Comparison of ENCODE assay signal across 30 cellular contexts in genomic region chr9:134929560-134930158, GRCh38. TPM values are rescaled to one million over a fixed set of nuclear protein-coding genes. Genes with fewer than 3 reads are reported as not detected.
DNase-seq lines count a peak whose midpoint lies in the region; ATAC-seq and TF ChIP-seq lines count a peak whose summit lies in the region.
"Had no signal": no experiment of that assay in that cellular context is flagged by ENCODE, and none has a peak within 500 bp of the region (broad histone marks: within the 10 kb centered on the region; RNA-seq: fewer than 3 reads in every experiment).

No MANE protein-coding gene starts in this region.

- H3K9me3 Mint-ChIP-seq in activated naive CD4-positive, alpha-beta T cell treated with anti-CD3 and anti-CD28 coated beads, Interleukin-2, amount 50 U/mL, for 24 hours: no peaks in the 10 kb centered on the region
- H3K9me3 Mint-ChIP-seq in stimulated activated naive B cell treated with anti-CD40 and anti-IgM and Interleukin-4, amounts not matched to agents 10 μg/mL and 1 μg/mL and 100 μg/mL, for 72 hours: no peaks in the 10 kb centered on the region
- H3K9me3 Mint-ChIP-seq: activated naive CD8-positive, alpha-beta T cell treated with anti-CD3 and anti-CD28 coated beads, Interleukin-2, amount 10 ng/mL, durations not matched to agents 7 days and 5 days; stimulated activated naive CD8-positive, alpha-beta T cell treated with anti-CD3 and anti-CD28 coated beads, Interleukin-15, Interleukin-2, amounts not matched to agents 100 ng/mL and 50 ng/mL, for 24 hours; T-helper 1 cell treated with Interleukin-12 subunit alpha and Interleukin-12 subunit beta and Interleukin-4 antibody, amounts not matched to agents 30 μg/mL and 1 μg/mL, for 36 hours had no signal

- peak overlapping the region; percentile 98 for H3K27ac ChIP-seq in OCI-LY1 (ENCODE audit: low read depth, low read length, poor library complexity, severe bottlenecking)
- H3K27ac ChIP-seq: 22Rv1, prostate gland, tibial artery had no signal

- no peaks in the 10 kb centered on the region for H3K36me3 Mint-ChIP-seq in activated naive CD4-positive, alpha-beta T cell treated with anti-CD3 and anti-CD28 coated beads, Interleukin-2, amount 50 U/mL, for 24 hours
- no peaks in the 10 kb centered on the region for H3K36me3 Mint-ChIP-seq in stimulated activated naive B cell treated with anti-CD40 and anti-IgM and Interleukin-4, amounts not matched to agents 10 μg/mL and 1 μg/mL and 100 μg/mL, for 72 hours
- H3K36me3 Mint-ChIP-seq: activated naive CD8-positive, alpha-beta T cell treated with anti-CD3 and anti-CD28 coated beads, Interleukin-2, amount 10 ng/mL, durations not matched to agents 7 days and 5 days had no signal

- H4K20me1 ChIP-seq in OCI-LY1 (ENCODE audit: insufficient read depth, low read length): no peaks in the 10 kb centered on the region

- no peaks in the 10 kb centered on the region for H3K79me2 ChIP-seq in OCI-LY1 (ENCODE audit: insufficient read depth, low read length)

- peak overlapping the region; percentile 54 for H3K4me2 ChIP-seq in OCI-LY1 (ENCODE audit: low read length)

- H3K9me2 ChIP-seq in OCI-LY1 (ENCODE audit: low read depth, low read length): no peaks in the 10 kb centered on the region

- H3K4me1 ChIP-seq in OCI-LY1 (ENCODE audit: insufficient read depth, low read length, severe bottlenecking): peaks cover 62% of the 10 kb centered on the region
- H3K4me1 ChIP-seq: prostate gland, tibial artery had no signal

- H3K9me3 ChIP-seq in OCI-LY1 (ENCODE audit: low read length): no peaks in the 10 kb centered on the region
- H3K9me3 ChIP-seq: prostate gland, tibial artery had no signal

- H3K27me3 Mint-ChIP-seq in activated naive CD4-positive, alpha-beta T cell treated with anti-CD3 and anti-CD28 coated beads, Interleukin-2, amount 50 U/mL, for 24 hours: peaks cover 11% of the 10 kb centered on the region
- peaks cover 16 to 32% of the 10 kb centered on the region in 2 donors for H3K27me3 Mint-ChIP-seq in stimulated activated naive B cell treated with anti-CD40 and anti-IgM and Interleukin-4, amounts not matched to agents 10 μg/mL and 1 μg/mL and 100 μg/mL, for 72 hours

- no peak for TF ChIP-seq CTCF in OCI-LY1 (IDR thresholded peaks at IDR 0.05; ENCODE audit: low read length)

- H3F3A ChIP-seq in OCI-LY1 (ENCODE audit: insufficient read depth, low read length): no peaks in the 10 kb centered on the region

- H3K4me1 Mint-ChIP-seq in activated naive CD4-positive, alpha-beta T cell treated with anti-CD3 and anti-CD28 coated beads, Interleukin-2, amount 50 U/mL, for 24 hours: no peaks in the 10 kb centered on the region
- peaks cover 53 to 72% of the 10 kb centered on the region in 2 donors for H3K4me1 Mint-ChIP-seq in stimulated activated naive B cell treated with anti-CD40 and anti-IgM and Interleukin-4, amounts not matched to agents 10 μg/mL and 1 μg/mL and 100 μg/mL, for 72 hours
- H3K4me1 Mint-ChIP-seq: activated naive CD8-positive, alpha-beta T cell treated with anti-CD3 and anti-CD28 coated beads, Interleukin-2, amount 10 ng/mL, durations not matched to agents 7 days and 5 days had no signal

- no peak overlapping the region for H2AFZ ChIP-seq in OCI-LY1 (ENCODE audit: low read length)

- H3K27ac Mint-ChIP-seq in activated naive CD4-positive, alpha-beta T cell treated with anti-CD3 and anti-CD28 coated beads, Interleukin-2, amount 50 U/mL, for 24 hours: peak overlapping the region; percentile 43
- no peak overlapping the region for H3K27ac Mint-ChIP-seq in stimulated activated naive B cell treated with anti-CD40 and anti-IgM and Interleukin-4, amounts not matched to agents 10 μg/mL and 1 μg/mL and 100 μg/mL, for 72 hours
- H3K27ac Mint-ChIP-seq: activated naive CD8-positive, alpha-beta T cell treated with anti-CD3 and anti-CD28 coated beads, Interleukin-2, amount 10 ng/mL, durations not matched to agents 7 days and 5 days; stimulated activated naive CD8-positive, alpha-beta T cell treated with anti-CD3 and anti-CD28 coated beads, Interleukin-15, Interleukin-2, amounts not matched to agents 100 ng/mL and 50 ng/mL, for 24 hours; T-helper 1 cell treated with Interleukin-12 subunit alpha and Interleukin-12 subunit beta and Interleukin-4 antibody, amounts not matched to agents 30 μg/mL and 1 μg/mL, for 36 hours had no signal

- H3K27me3 ChIP-seq in OCI-LY1 (ENCODE audit: insufficient read depth, low read length): no peaks in the 10 kb centered on the region

- H3K4me3 ChIP-seq in OCI-LY1 (ENCODE audit: low read depth, low read length, poor library complexity, severe bottlenecking): peak overlapping the region; percentile 17
- H3K4me3 ChIP-seq: prostate gland, skin epidermis, tibial artery had no signal

- DNase-seq in activated naive CD4-positive, alpha-beta T cell treated with Interleukin-2 at 50 U/mL for 16 hours: no peak
- no peak for DNase-seq in left lobe of liver (ENCODE audit: low spot score)
- no peak for DNase-seq in stimulated activated naive B cell treated with anti-CD40 and anti-IgM and Interleukin-4, amounts not matched to agents 10 μg/mL and 1 μg/mL and 100 μg/mL, for 72 hours
- no peak for DNase-seq in GF-D8 (lab: John Stamatoyannopoulos, UW)
- DNase-seq: activated CD4-positive, alpha-beta T cell treated with anti-CD3 and anti-CD28 coated beads, Interleukin-2, amount 50 U/mL, for 1 hour; activated naive CD8-positive, alpha-beta T cell treated with anti-CD3 and anti-CD28 coated beads, Interleukin-2, amount 10 ng/mL, durations not matched to agents 7 days and 5 days; cerebellar nuclear complex; COR-L47; EL; foreskin fibroblast; GOT3; midbrain; NCI-H1105; NCI-H2081; NCI-H82; nephron progenitor cell; stimulated activated CD4-positive, alpha-beta T cell treated with anti-CD3 and anti-CD28 coated beads, Interleukin-2, amount 100 ng/mL, for 24 hours had no signal

- H3K36me3 ChIP-seq in OCI-LY1 (ENCODE audit: insufficient read depth, low read length): no peaks in the 10 kb centered on the region
- H3K36me3 ChIP-seq: prostate gland, tibial artery had no signal

- no peak overlapping the region for H3K4me3 Mint-ChIP-seq in activated naive CD4-positive, alpha-beta T cell treated with anti-CD3 and anti-CD28 coated beads, Interleukin-2, amount 50 U/mL, for 24 hours
- peak overlapping the region; percentile 17 to 19 for H3K4me3 Mint-ChIP-seq in stimulated activated naive B cell treated with anti-CD40 and anti-IgM and Interleukin-4, amounts not matched to agents 10 μg/mL and 1 μg/mL and 100 μg/mL, for 72 hours
- H3K4me3 Mint-ChIP-seq: activated naive CD8-positive, alpha-beta T cell treated with anti-CD3 and anti-CD28 coated beads, Interleukin-2, amount 10 ng/mL, durations not matched to agents 7 days and 5 days; nephron progenitor cell; stimulated activated naive CD8-positive, alpha-beta T cell treated with anti-CD3 and anti-CD28 coated beads, Interleukin-15, Interleukin-2, amounts not matched to agents 100 ng/mL and 50 ng/mL, for 24 hours; T-helper 1 cell treated with Interleukin-12 subunit alpha and Interleukin-12 subunit beta and Interleukin-4 antibody, amounts not matched to agents 30 μg/mL and 1 μg/mL, for 36 hours had no signal

- H3K9ac ChIP-seq in OCI-LY1 (ENCODE audit: low read length): peak overlapping the region; percentile 61

- ATAC-seq in left lobe of liver (peak; percentile 14), GM18873 (IDR thresholded peaks at IDR 0.05; ENCODE audit: low FRiP score, unreplicated experiment) (no peak)
- ATAC-seq in stimulated activated naive B cell treated with anti-CD40 and anti-IgM and Interleukin-4, amounts not matched to agents 10 μg/mL and 1 μg/mL and 100 μg/mL, for 72 hours (replicated peaks): peak; percentile 23 to 28
- no peak for ATAC-seq in activated CD4-positive, CD25-positive, alpha-beta regulatory T cell treated with anti-CD3 and anti-CD28 coated beads, Interleukin-2, amount 50 U/mL, for 24 hours

RNA-seq across cellular contexts. Expression of gene FCN1, which starts 11.9 kb away (rescaled TPM):
- 0.93 TPM for total RNA-seq in left lobe of liver
- total RNA-seq: epithelial cell of proximal tubule, SK-MEL-5 had no signal

RNA-seq across cellular contexts. Expression of gene FCN2, which starts 49.0 kb away (rescaled TPM):
- total RNA-seq in left lobe of liver: 95.7 TPM
- total RNA-seq: activated naive CD8-positive, alpha-beta T cell treated with anti-CD3 and anti-CD28 coated beads, Interleukin-2, amount 10 ng/mL, durations not matched to agents 7 days and 5 days; epithelial cell of proximal tubule; left ventricle myocardium superior; SK-MEL-5 had no signal

Comparison
In these comparisons a context has a peak if more than half of its experiments do, and no peak if none do; other contexts are left out.
1. ATAC-seq: peak in left lobe of liver (single experiment) and stimulated activated naive B cell treated with anti-CD40 and anti-IgM and Interleukin-4, amounts not matched to agents 10 μg/mL and 1 μg/mL and 100 μg/mL, for 72 hours (2 of 2); none in GM18873 (single experiment) and activated CD4-positive, CD25-positive, alpha-beta regulatory T cell treated with anti-CD3 and anti-CD28 coated beads, Interleukin-2, amount 50 U/mL, for 24 hours (0 of 2).